8 cellular contexts compared by ENCODE assay signal in the genomic region with DNA sequence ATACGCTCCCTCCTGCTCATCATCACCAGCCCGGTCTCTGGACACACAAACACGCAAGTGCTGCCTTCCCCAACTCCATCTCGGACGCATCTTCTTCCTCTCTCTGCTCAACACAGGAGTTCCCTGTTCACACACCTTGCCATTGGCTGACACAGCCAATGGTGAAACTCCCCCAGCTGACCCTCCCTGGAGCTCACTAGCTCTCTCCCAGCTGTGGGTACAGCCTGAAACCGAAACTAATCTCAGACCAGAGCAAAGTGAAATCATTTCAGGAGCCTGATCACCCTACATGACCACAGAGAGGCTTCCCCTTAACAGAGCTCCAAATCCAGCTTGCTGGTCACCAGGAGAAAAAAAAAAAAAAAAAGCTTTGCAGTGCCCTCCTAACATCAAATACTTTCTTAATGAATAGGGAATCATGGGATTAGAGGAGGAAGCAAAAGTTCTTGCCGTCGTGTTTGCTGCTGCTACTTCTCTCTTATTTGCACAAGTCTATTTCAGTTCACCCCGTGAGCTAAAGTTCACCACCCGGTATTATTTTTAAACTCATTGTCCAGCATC. TPM values are rescaled to one million over a fixed set of nuclear protein-coding genes. Genes with fewer than 3 reads are reported as not detected.
DNase-seq lines count a peak whose midpoint lies in the region; ATAC-seq and TF ChIP-seq lines count a peak whose summit lies in the region.

No MANE protein-coding gene starts in this region.

- H3K9me3 ChIP-seq in AG04450 (ENCODE audit: control insufficient read depth, insufficient read depth, low read length) (no peaks in the 10 kb centered on the region), fibroblast of lung (ENCODE audit: control insufficient read depth, insufficient read depth, low read depth, low read length) (no peaks in the 10 kb centered on the region), neutrophil (no peaks in the 10 kb centered on the region)

- ATAC-seq in GM18502 (IDR thresholded peaks at IDR 0.05; ENCODE audit: poor library complexity, unreplicated experiment) = peak; percentile 84
- ATAC-seq in HG02840 (IDR thresholded peaks at IDR 0.05; ENCODE audit: low FRiP score, unreplicated experiment) = peak; percentile 76

- peaks cover 45% of the 10 kb centered on the region for H3K79me2 ChIP-seq in fibroblast of lung (ENCODE audit: control insufficient read depth, insufficient read depth, low read length)

- H3K4me1 ChIP-seq in fibroblast of lung (ENCODE audit: control insufficient read depth, extremely low read depth, insufficient read depth, low read length) (peaks cover 43% of the 10 kb centered on the region), neutrophil (ENCODE audit: control insufficient read depth in 1 of 2, insufficient read depth in 1 of 2, low read depth in 1 of 2, low read length in 1 of 2) (peaks cover 61 to 73% of the 10 kb centered on the region in 2 experiments)

- no peak overlapping the region for H2AFZ ChIP-seq in fibroblast of lung (ENCODE audit: low read length)

- CTCF ChIA-PET in AG04450 (lab: Charles Lee) = interaction anchor here (0.6 to 1.4 kb wide), 7 partner anchors 11 to 114 kb away, joined by 3 to 6 read pairs (median 3); no protein-coding TSS in a partner anchor

- peak overlapping the region; percentile 98 for H3K4me2 ChIP-seq in fibroblast of lung (ENCODE audit: extremely low read depth, insufficient read depth, low read length)

- H3K27me3 ChIP-seq in AG04450 (ENCODE audit: control insufficient read depth, insufficient read depth, low read length) (no peaks in the 10 kb centered on the region), fibroblast of lung (ENCODE audit: control insufficient read depth, insufficient read depth, low read length) (no peaks in the 10 kb centered on the region), neutrophil (no peaks in the 10 kb centered on the region)

- H4K20me1 ChIP-seq in fibroblast of lung (ENCODE audit: control insufficient read depth, extremely low read depth, insufficient read depth, low read length) = no peaks in the 10 kb centered on the region

- peak overlapping the region; percentile 81 for H3K27ac ChIP-seq in AG04450 (ENCODE audit: low read depth, low read length)
- H3K27ac ChIP-seq in fibroblast of lung (ENCODE audit: insufficient read depth, low read length) = peak overlapping the region; percentile 90
- H3K27ac ChIP-seq in neutrophil = peak overlapping the region; percentile 92

- H3K36me3 ChIP-seq in fibroblast of lung (ENCODE audit: control insufficient read depth, insufficient read depth, low read length) (no peaks in the 10 kb centered on the region), neutrophil (no peaks in the 10 kb centered on the region)

- peak overlapping the region; percentile 54 for H3K9ac ChIP-seq in fibroblast of lung (ENCODE audit: insufficient read depth, low read length)

- H3K4me3 ChIP-seq in AG04450 (ENCODE audit: low read depth, low read length) = peak overlapping the region; percentile 53
- H3K4me3 ChIP-seq in fibroblast of lung (replicated peaks in 1 of 4; ENCODE audit: control extremely low read depth in 1 of 4, insufficient read depth in 1 of 4, low read depth in 3 of 4, low read length in 4 of 4) = peak overlapping the region; percentile 32 to 56 (median 52)
- H3K4me3 ChIP-seq in neutrophil (ENCODE audit: low read depth in 1 of 2, low read length in 1 of 2) = peak overlapping the region; percentile 60 to 64

- no peak for TF ChIP-seq CTCF in AG04450 (IDR thresholded peaks at IDR 0.05; ENCODE audit: low read depth, low read length)
- TF ChIP-seq CTCF in fibroblast of lung (conservative IDR thresholded peaks at IDR 0.05 in 1 of 2, IDR thresholded peaks at IDR 0.05 in 1 of 2; ENCODE audit: low read depth in 1 of 2, low read length in 2 of 2) = no peak
- no peak for TF ChIP-seq CTCF in neutrophil (IDR thresholded peaks at IDR 0.05)

- DNase-seq in AG04450 (ENCODE audit: low read depth, low spot score) (peak; percentile 55), NCI-H1436 treated with DMSO at 0.1 percent for 48 hours (lab: John Stamatoyannopoulos, UW) (peak; percentile 24), fibroblast of lung (ENCODE audit: low read depth in 2 of 2) (peak; percentile 71 to 78), 8988T (no peak)
- DNase-seq in activated CD4-positive, alpha-beta T cell treated with anti-CD3 and anti-CD28 coated beads, Interleukin-2, amount 50 U/mL, for 48 hours = peak; percentile 16 to 19

- POLR2A ChIA-PET in AG04450 (lab: Yijun Ruan, JAX) = interaction anchor here (0.6 to 4.2 kb wide), 11 partner anchors 8 to 668 kb away, joined by 3 to 23 read pairs (median 4); a partner anchor contains a TSS

RNA-seq across cellular contexts. Expression of a gene that starts 8.3 kb away (rescaled TPM):
- polyA plus RNA-seq in AG04450 (2011; rRNA removed) (21.6 and 27.6 TPM in 2 replicates), fibroblast of lung (25.6 and 34.9 TPM in 2 replicates)
- polyA minus RNA-seq in AG04450 (2011; rRNA and poly(A)+ RNA removed) = 20.9 and 22.6 TPM in 2 replicates
- total RNA-seq in fibroblast of lung = 6.2 and 11.9 TPM in 2 replicates
- 26.6 and 35.9 TPM in 2 replicates for polyA plus RNA-seq in fibroblast of lung (2012)
- 25.6 and 37.1 TPM in 2 replicates for polyA minus RNA-seq in fibroblast of lung (ENCODE audit: low replicate concordance)

RNA-seq across cellular contexts. Expression of a gene that starts 41.2 kb away (rescaled TPM):
- polyA plus RNA-seq in AG04450 (2011; rRNA removed) = 34.2 and 38.9 TPM in 2 replicates
- 65.1 and 68.2 TPM in 2 replicates for polyA minus RNA-seq in AG04450 (2011; rRNA and poly(A)+ RNA removed)
- total RNA-seq in fibroblast of lung = 37.0 and 51.2 TPM in 2 replicates
- polyA plus RNA-seq in fibroblast of lung = 43.9 and 44.3 TPM in 2 replicates
- 38.7 and 41.8 TPM in 2 replicates for polyA plus RNA-seq in fibroblast of lung (2012)
- polyA minus RNA-seq in fibroblast of lung (ENCODE audit: low replicate concordance) = 49.9 and 57.0 TPM in 2 replicates
